Comparison of ENCODE assay signal across 21 cellular contexts in genomic region chrX:2607113-2607512, GRCh38.
DNase-seq lines count a peak whose midpoint lies in the region; TF ChIP-seq lines count a peak whose summit lies in the region.
"Had no signal": no experiment of that assay in that cellular context is flagged by ENCODE, and none has a peak within 500 bp of the region (broad histone marks: within the 10 kb centered on the region; RNA-seq: fewer than 3 reads in every experiment).

No MANE protein-coding gene starts in this region.

- no peak for DNase-seq in activated naive CD4-positive, alpha-beta T cell treated with anti-CD3 and anti-CD28 coated beads, Interleukin-2, amount 50 U/mL, for 16 hours
- DNase-seq in activated CD4-positive, alpha-beta memory T cell treated with anti-CD3 and anti-CD28 coated beads, Interleukin-2, amount 10 ng/mL, durations not matched to agents 7 days and 5 days: no peak
- DNase-seq in hepatocyte (ENCODE audit: low spot score) (no peak), medulla oblongata (ENCODE audit: extremely low spot score) (no peak), glomerular visceral epithelial cell (ENCODE audit: extremely low spot score) (no peak), mesenteric fat pad (ENCODE audit: low spot score) (no peak)
- no peak for DNase-seq in stimulated activated naive CD4-positive, alpha-beta T cell (lab: John Stamatoyannopoulos, UW)
- DNase-seq: activated CD4-positive, alpha-beta T cell treated with anti-CD3 and anti-CD28 coated beads, Interleukin-2, amount 50 U/mL, for 4 hours; aorta; IMR-90; islet precursor cell; NCI-H1694 treated with DMSO at 0.1 percent for 48 hours; NCI-H226; retina; stimulated activated CD4-positive, alpha-beta T cell treated with anti-CD3 and anti-CD28 coated beads, Interleukin-12 subunit alpha, Interleukin-12 subunit beta, amount 100 ng/mL, for 4 hours; tibial artery had no signal

- POLR2A ChIA-PET in activated CD4-positive, alpha-beta memory T cell treated with anti-CD3 and anti-CD28 coated beads, Interleukin-2, amount 10 ng/mL, durations not matched to agents 7 days and 5 days (lab: Charles Lee): no interaction called here

- H3K27me3 ChIP-seq in hepatocyte: no peaks in the 10 kb centered on the region
- H3K27me3 ChIP-seq: neutrophil, SJSA1, tibial artery had no signal

- WGBS in hepatocyte (ENCODE audit: low lambda C conversion rate, missing lambda C conversion rate): 96% methylated on average over 2 of the region's 2 CpGs

- H3K9me3 ChIP-seq in hepatocyte (ENCODE audit: low read depth): no peaks in the 10 kb centered on the region
- H3K9me3 ChIP-seq: neutrophil, SJSA1, tibial artery had no signal

- peaks cover 44% of the 10 kb centered on the region for H3K4me1 Mint-ChIP-seq in activated naive CD4-positive, alpha-beta T cell treated with anti-CD3 and anti-CD28 coated beads, Interleukin-2, amount 50 U/mL, for 24 hours
- peaks cover 41% of the 10 kb centered on the region for H3K4me1 Mint-ChIP-seq in activated CD4-positive, alpha-beta memory T cell treated with anti-CD3 and anti-CD28 coated beads, Interleukin-2, amount 10 ng/mL, durations not matched to agents 7 days and 5 days

- peaks cover 30% of the 10 kb centered on the region for H3K79me2 ChIP-seq in hepatocyte

- H3K4me3 Mint-ChIP-seq in activated naive CD4-positive, alpha-beta T cell treated with anti-CD3 and anti-CD28 coated beads, Interleukin-2, amount 50 U/mL, for 24 hours: peak overlapping the region; percentile 4
- H3K4me3 Mint-ChIP-seq in activated CD4-positive, alpha-beta memory T cell treated with anti-CD3 and anti-CD28 coated beads, Interleukin-2, amount 10 ng/mL, durations not matched to agents 7 days and 5 days: peak overlapping the region; percentile 89

- no peak for TF ChIP-seq CTCF in hepatocyte (IDR thresholded peaks at IDR 0.05; ENCODE audit: poor library complexity)

- peak overlapping the region; percentile 89 for H3K4me2 ChIP-seq in hepatocyte

- no peaks in the 10 kb centered on the region for H3K9me3 Mint-ChIP-seq in activated naive CD4-positive, alpha-beta T cell treated with anti-CD3 and anti-CD28 coated beads, Interleukin-2, amount 50 U/mL, for 24 hours
- H3K9me3 Mint-ChIP-seq in activated CD4-positive, alpha-beta memory T cell treated with anti-CD3 and anti-CD28 coated beads, Interleukin-2, amount 10 ng/mL, durations not matched to agents 7 days and 5 days: no peaks in the 10 kb centered on the region
- H3K9me3 Mint-ChIP-seq: stimulated activated effector memory CD8-positive, alpha-beta T cell treated with anti-CD3 and anti-CD28 coated beads, Interleukin-12 subunit alpha, Interleukin-12 subunit beta, amount 100 ng/mL, for 72 hours had no signal

- H3K27me3 Mint-ChIP-seq in activated naive CD4-positive, alpha-beta T cell treated with anti-CD3 and anti-CD28 coated beads, Interleukin-2, amount 50 U/mL, for 24 hours: no peaks in the 10 kb centered on the region
- no peaks in the 10 kb centered on the region for H3K27me3 Mint-ChIP-seq in activated CD4-positive, alpha-beta memory T cell treated with anti-CD3 and anti-CD28 coated beads, Interleukin-2, amount 10 ng/mL, durations not matched to agents 7 days and 5 days

- H3K36me3 Mint-ChIP-seq in activated naive CD4-positive, alpha-beta T cell treated with anti-CD3 and anti-CD28 coated beads, Interleukin-2, amount 50 U/mL, for 24 hours: peaks cover 3% of the 10 kb centered on the region
- peaks cover 51% of the 10 kb centered on the region for H3K36me3 Mint-ChIP-seq in activated CD4-positive, alpha-beta memory T cell treated with anti-CD3 and anti-CD28 coated beads, Interleukin-2, amount 10 ng/mL, durations not matched to agents 7 days and 5 days (ENCODE audit: low read depth)

- peak overlapping the region; percentile 2 for H3K27ac Mint-ChIP-seq in activated naive CD4-positive, alpha-beta T cell treated with anti-CD3 and anti-CD28 coated beads, Interleukin-2, amount 50 U/mL, for 24 hours
- no peak overlapping the region for H3K27ac Mint-ChIP-seq in activated CD4-positive, alpha-beta memory T cell treated with anti-CD3 and anti-CD28 coated beads, Interleukin-2, amount 10 ng/mL, durations not matched to agents 7 days and 5 days

- H3K4me1 ChIP-seq in hepatocyte (ENCODE audit: insufficient read depth): peaks cover 6% of the 10 kb centered on the region

- H3K4me3 ChIP-seq in hepatocyte: no peak overlapping the region
- H3K4me3 ChIP-seq: SJSA1, tibial artery had no signal

- CTCF ChIA-PET in activated CD4-positive, alpha-beta memory T cell treated with anti-CD3 and anti-CD28 coated beads, Interleukin-2, amount 10 ng/mL, durations not matched to agents 7 days and 5 days (lab: Charles Lee): no interaction called here

- H2AFZ ChIP-seq in hepatocyte: no peak overlapping the region

- no peaks in the 10 kb centered on the region for H3K9me2 ChIP-seq in hepatocyte (replicated peaks; ENCODE audit: insufficient read depth)

- H3K36me3 ChIP-seq in hepatocyte (replicated peaks; ENCODE audit: insufficient read depth, low read depth): no peaks in the 10 kb centered on the region

- no peak overlapping the region for H3K27ac ChIP-seq in hepatocyte
- H3K27ac ChIP-seq: HL-60, SJSA1, tibial artery had no signal

- H4K20me1 ChIP-seq in hepatocyte (ENCODE audit: insufficient read depth, poor library complexity, severe bottlenecking): no peaks in the 10 kb centered on the region
